Comparison of ENCODE assay signal across 8 cellular contexts in genomic region chr19:610801-611505, GRCh38. TPM values are rescaled to one million over a fixed set of nuclear protein-coding genes. Genes with fewer than 3 reads are reported as not detected.
DNase-seq lines count a peak whose midpoint lies in the region; ATAC-seq and TF ChIP-seq lines count a peak whose summit lies in the region.

No MANE protein-coding gene starts in this region.

- H3K9ac ChIP-seq in HUES6 (ENCODE audit: low read length), result peak overlapping the region; percentile 71

- peak overlapping the region; percentile 79 to 92 (median 84) for H3K27ac Mint-ChIP-seq in nephron

- intact Hi-C loops in vagina (cut with DNase I), result no loop called here

- peaks cover 24% of the 10 kb centered on the region for H3K36me3 Mint-ChIP-seq in nephron (ENCODE audit: low read depth)

- H3K4me3 ChIP-seq in AG10803 (ENCODE audit: low read length) (no peak overlapping the region), HUES6 (ENCODE audit: low read depth, low read length) (peak overlapping the region; percentile 30; the same call in 1 of the 2 replicates), vagina (peak overlapping the region; percentile 26 to 43)

- H3K27ac ChIP-seq in HUES6 (ENCODE audit: low read depth, low read length) (peak overlapping the region; percentile 11; the same call in 1 of the 2 replicates), vagina (no peak overlapping the region)

- peaks cover 11% of the 10 kb centered on the region for H3K4me1 Mint-ChIP-seq in nephron

- DNase-seq in AG10803 (ENCODE audit: low read depth), result peak; percentile 74
- DNase-seq in activated CD4-positive, alpha-beta T cell treated with anti-CD3 and anti-CD28 coated beads, Interleukin-2, amount 50 U/mL, for 1 hour, result peak; percentile 55
- peak; percentile 39 for DNase-seq in effector CD4-positive, alpha-beta T cell
- DNase-seq in vagina (ENCODE audit: extremely low spot score in 2 of 2), result no peak

- no peaks in the 10 kb centered on the region for H3K9me3 ChIP-seq in HUES6 (ENCODE audit: control insufficient read depth, insufficient read depth, low read depth, low read length)
- H3K9me3 ChIP-seq in vagina, result no peaks in the 10 kb centered on the region

- peaks cover 16% of the 10 kb centered on the region for H3K36me3 ChIP-seq in HUES6 (ENCODE audit: control insufficient read depth, insufficient read depth, low read length)
- no peaks in the 10 kb centered on the region for H3K36me3 ChIP-seq in vagina

- H3K27me3 ChIP-seq in HUES6 (ENCODE audit: control insufficient read depth, insufficient read depth, low read length) (no peaks in the 10 kb centered on the region), vagina (no peaks in the 10 kb centered on the region)

- no peaks in the 10 kb centered on the region for H3K9me3 Mint-ChIP-seq in nephron

- H3K4me3 Mint-ChIP-seq in nephron, result peak overlapping the region; percentile 22 to 33 (median 28)

- TF ChIP-seq POLR2A in vagina (IDR thresholded peaks at IDR 0.05), result no peak

- peaks cover 9% of the 10 kb centered on the region; the same call in 1 of the 2 replicates for H3K4me1 ChIP-seq in HUES6 (ENCODE audit: control insufficient read depth, insufficient read depth, low read length)
- H3K4me1 ChIP-seq in vagina, result peaks cover 17% of the 10 kb centered on the region

- TF ChIP-seq CTCF in AG10803 (conservative IDR thresholded peaks at IDR 0.05; ENCODE audit: low read length) (no peak), nephron (IDR thresholded peaks at IDR 0.05; ENCODE audit: unreplicated experiment in 3 of 3) (no peak), vagina (IDR thresholded peaks at IDR 0.05) (no peak)

- ATAC-seq in HG03095 (IDR thresholded peaks at IDR 0.05; ENCODE audit: unreplicated experiment) (no peak), HG03442 (IDR thresholded peaks at IDR 0.05; ENCODE audit: unreplicated experiment) (no peak)

- no peaks in the 10 kb centered on the region for H3K27me3 Mint-ChIP-seq in nephron (ENCODE audit: low read depth)

RNA-seq across cellular contexts. Expression of gene HCN2, which starts 21.3 kb away (rescaled TPM):
- total RNA-seq in vagina, result 0.25 TPM

RNA-seq across cellular contexts. Expression of gene POLRMT, which starts 22.4 kb away (rescaled TPM):
- total RNA-seq in vagina, result 33.9 TPM

RNA-seq across cellular contexts. Expression of gene FGF22, which starts 28.7 kb away (rescaled TPM):
- not detected for total RNA-seq in vagina

RNA-seq across cellular contexts. Expression of gene BSG, which starts 38.6 kb away (rescaled TPM):
- 231 TPM for total RNA-seq in vagina

RNA-seq across cellular contexts. Expression of gene RNF126, which starts 52.1 kb away (rescaled TPM):
- 68.0 TPM for total RNA-seq in vagina

Comparison
In these comparisons a context has a peak if more than half of its experiments do, and no peak if none do; other contexts are left out.
1. DNase-seq: peak in AG10803 (single experiment), activated CD4-positive, alpha-beta T cell treated with anti-CD3 and anti-CD28 coated beads, Interleukin-2, amount 50 U/mL, for 1 hour (single experiment) and effector CD4-positive, alpha-beta T cell (single experiment); none in vagina (0 of 2).